In genomic region chr11:69044111-69045013, GRCh38 we compare ENCODE assay signal across 8 cellular contexts. TPM values are rescaled to one million over a fixed set of nuclear protein-coding genes. Genes with fewer than 3 reads are reported as not detected.
DNase-seq lines count a peak whose midpoint lies in the region.

No MANE protein-coding gene starts in this region.

- DNase-seq in Caki2 (ENCODE audit: low read depth): peak; percentile 74
- peak; percentile 56 for DNase-seq in HK-2 (ENCODE audit: unreplicated experiment)
- DNase-seq in SHP77 (lab: John Stamatoyannopoulos, UW): peak; percentile 59 to 78
- DNase-seq in epidermal melanocyte (ENCODE audit: insufficient read length, low spot score): peak; percentile 71
- peak; percentile 24 for DNase-seq in middle frontal gyrus (ENCODE audit: extremely low spot score, low spot score)
- DNase-seq in KBM-7: no peak
- no peak for DNase-seq in NCI-H128 (lab: John Stamatoyannopoulos, UW; ENCODE audit: unreplicated experiment)
- DNase-seq in stimulated activated CD4-positive, alpha-beta T cell treated with anti-CD3 and anti-CD28 coated beads, Interleukin-4, amount 100 ng/mL, for 1 hour: no peak

- in situ Hi-C loops in Caki2 (cut with HindIII; ENCODE audit: low pct_unique_long_range_greater_than_20kb, low sequenced_read_pairs): no loop called here
- in situ Hi-C loops in KBM-7 (cut with MboI; ENCODE audit: low pct_unique_long_range_greater_than_20kb, low sequenced_read_pairs): no loop called here

RNA-seq across cellular contexts. Expression of gene TPCN2, which starts 4.4 kb away (rescaled TPM):
- total RNA-seq in Caki2 (2014; rRNA removed; shearing (Covaris generic); ENCODE audit: low replicate concordance): 4.2 and 10.7 TPM in 2 replicates

RNA-seq across cellular contexts. Expression of gene MRGPRF, which starts 31.3 kb away (rescaled TPM):
- total RNA-seq in Caki2 (2014; rRNA removed; shearing (Covaris generic); ENCODE audit: low replicate concordance): 1.2 TPM in 1 of 2 replicates, not detected in the other

Comparison
In these comparisons a context has a peak if more than half of its experiments do, and no peak if none do; other contexts are left out.
1. DNase-seq: peak in Caki2 (single experiment), HK-2 (single experiment), SHP77 (2 of 2), epidermal melanocyte (single experiment) and middle frontal gyrus (single experiment); none in KBM-7 (single experiment), NCI-H128 (single experiment) and stimulated activated CD4-positive, alpha-beta T cell treated with anti-CD3 and anti-CD28 coated beads, Interleukin-4, amount 100 ng/mL, for 1 hour (single experiment).